Comparison of ENCODE assay signal across 34 cellular contexts in the genomic region with DNA sequence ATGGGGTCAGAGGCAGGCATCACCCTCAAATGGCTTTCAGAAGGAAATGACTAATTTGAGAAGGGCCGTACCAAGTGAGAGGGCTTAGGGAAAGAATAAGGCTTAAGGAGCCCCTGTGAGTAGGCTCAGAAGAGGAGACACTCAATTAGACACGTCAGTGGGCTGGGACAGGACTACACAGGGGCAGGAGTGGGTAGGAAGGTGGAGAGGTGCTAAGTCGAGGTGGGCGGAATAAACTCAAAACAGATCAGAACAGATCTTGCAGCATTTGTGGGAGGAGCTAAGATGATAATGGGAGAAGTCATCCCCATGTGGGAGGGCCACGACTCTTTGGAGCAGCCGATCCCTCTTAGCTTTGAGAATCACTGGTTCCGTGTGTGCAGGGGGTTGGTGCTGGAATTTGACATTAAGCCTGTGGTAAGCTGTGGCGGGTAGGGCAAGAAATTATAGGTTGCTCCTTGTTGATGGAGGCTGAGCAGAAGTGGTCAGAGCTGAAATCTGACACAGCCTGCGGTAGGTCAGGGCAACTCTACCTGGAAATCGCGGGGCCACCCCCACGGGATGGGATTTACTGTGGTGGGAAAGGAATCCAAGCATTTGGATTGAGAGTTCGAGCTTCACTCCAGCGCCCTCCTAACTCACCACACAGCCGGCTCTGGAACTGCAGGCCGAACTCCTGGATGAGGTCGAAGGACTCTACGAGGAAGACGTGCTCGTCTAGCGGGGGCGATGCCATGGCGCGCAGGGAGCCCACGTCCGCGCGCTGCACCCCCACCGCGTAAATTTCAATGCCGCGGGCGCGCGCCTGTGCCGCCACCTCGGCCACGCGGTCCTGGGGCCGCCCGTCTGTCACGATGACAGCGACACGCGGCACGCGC. TPM values are rescaled to one million over a fixed set of nuclear protein-coding genes. Genes with fewer than 3 reads are reported as not detected.
DNase-seq lines count a peak whose midpoint lies in the region; ATAC-seq, FAIRE-seq and TF ChIP-seq lines count a peak whose summit lies in the region.
"Had no signal": no experiment of that assay in that cellular context is flagged by ENCODE, and none has a peak within 500 bp of the region (broad histone marks: within the 10 kb centered on the region; RNA-seq: fewer than 3 reads in every experiment).

No MANE protein-coding gene starts in this region.

- no peaks in the 10 kb centered on the region for H3K79me1 ChIP-seq in IMR-90 (ENCODE audit: low read depth in 1 of 2, low read length in 2 of 2)

- TF ChIP-seq POLR2A in IMR-90 (IDR thresholded peaks at IDR 0.05; ENCODE audit: low read depth, low read length) (no peak), lower leg skin (IDR thresholded peaks at IDR 0.05) (no peak)

- H3K9ac ChIP-seq in IMR-90 (ENCODE audit: low read depth, low read length), result no peak overlapping the region
- no peak overlapping the region for H3K9ac ChIP-seq in astrocyte (ENCODE audit: low read length)
- H3K9ac ChIP-seq: GM23248 had no signal

- TF ChIP-seq CTCF in IMR-90 (conservative IDR thresholded peaks at IDR 0.05; ENCODE audit: low read depth, low read length), result no peak
- TF ChIP-seq CTCF in astrocyte (IDR thresholded peaks at IDR 0.05; ENCODE audit: insufficient read depth, low read depth, low read length), result no peak
- no peak for TF ChIP-seq CTCF in lower leg skin (IDR thresholded peaks at IDR 0.05)

- intact Hi-C loops in activated CD4-positive, alpha-beta T cell treated with anti-CD3 and anti-CD28 coated beads, Interleukin-2, amount 10 ng/mL, durations not matched to agents 24 days and 14 days (cut with micrococcal nuclease), result loop anchor here (5.0 kb wide), 1 partner anchor 448 kb away; no protein-coding TSS in a partner anchor
- intact Hi-C loops in IMR-90 (cut with micrococcal nuclease), result no loop called here
- intact Hi-C loops in lower leg skin (cut with DNase I; ENCODE audit: low total_unique reads), result no loop called here

- H2BK5ac ChIP-seq in IMR-90 (ENCODE audit: low read depth, low read length, poor library complexity, severe bottlenecking), result no peak overlapping the region

- H3K27me3 ChIP-seq in IMR-90 (ENCODE audit: control insufficient read depth, insufficient read depth, low read length) (peaks cover 55% of the 10 kb centered on the region), astrocyte (ENCODE audit: insufficient read depth, low read length) (peaks cover 34% of the 10 kb centered on the region)

- no peak overlapping the region for H3K23ac ChIP-seq in IMR-90 (ENCODE audit: low read depth, low read length)

- peak overlapping the region; percentile 18 for H3K4me3 Mint-ChIP-seq in activated CD4-positive, alpha-beta T cell treated with anti-CD3 and anti-CD28 coated beads, Interleukin-2, amount 10 ng/mL, durations not matched to agents 24 days and 14 days
- no peak overlapping the region for H3K4me3 Mint-ChIP-seq in astrocyte (ENCODE audit: unreplicated experiment)
- H3K4me3 Mint-ChIP-seq: activated naive CD8-positive, alpha-beta T cell; CD4-positive, alpha-beta memory T cell; neural crest cell had no signal

- H3K4me2 ChIP-seq in IMR-90 (ENCODE audit: low read depth, low read length), result no peak overlapping the region
- H3K4me2 ChIP-seq in astrocyte (ENCODE audit: low read length), result peak overlapping the region; percentile 11

- H3K27me3 Mint-ChIP-seq in activated CD4-positive, alpha-beta T cell treated with anti-CD3 and anti-CD28 coated beads, Interleukin-2, amount 10 ng/mL, durations not matched to agents 24 days and 14 days, result peaks cover 15% of the 10 kb centered on the region
- peaks cover 13% of the 10 kb centered on the region for H3K27me3 Mint-ChIP-seq in astrocyte (ENCODE audit: low read depth, unreplicated experiment)

- peaks cover 31% of the 10 kb centered on the region for H3K4me1 Mint-ChIP-seq in activated CD4-positive, alpha-beta T cell treated with anti-CD3 and anti-CD28 coated beads, Interleukin-2, amount 10 ng/mL, durations not matched to agents 24 days and 14 days
- peaks cover 4% of the 10 kb centered on the region for H3K4me1 Mint-ChIP-seq in astrocyte (ENCODE audit: low read depth, unreplicated experiment)
- H3K4me1 Mint-ChIP-seq: neural crest cell had no signal

- POLR2A ChIA-PET in IMR-90 (lab: Charles Lee; ENCODE audit: unreplicated experiment), result no interaction called here

- WGBS in IMR-90 (ENCODE audit: extremely low coverage in 2 of 2, insufficient read length in 1 of 2), 2 experiments, result 51% methylated on average over 26 of the region's 47 CpGs; no CpG with 5 or more reads in 1 of the 2 experiments
- 81 to 86% methylated on average over 46 of the region's 47 CpGs for WGBS in lower leg skin, 2 donors

- no peak overlapping the region for H3K14ac ChIP-seq in IMR-90 (replicated peaks; ENCODE audit: low read depth, low read length)

- H3K9me1 ChIP-seq in IMR-90 (ENCODE audit: insufficient read depth, low read length), result no peaks in the 10 kb centered on the region

- dilution Hi-C loops in IMR-90 (cut with HindIII; ENCODE audit: low sequenced_read_pairs, unreplicated experiment), result no loop called here

- no peak overlapping the region for H3K18ac ChIP-seq in IMR-90 (ENCODE audit: low read depth, low read length)

- in situ Hi-C loops in IMR-90 (cut with MboI; ENCODE audit: low sequenced_read_pairs), result no loop called here

- H3K9me3 Mint-ChIP-seq in activated CD4-positive, alpha-beta T cell treated with anti-CD3 and anti-CD28 coated beads, Interleukin-2, amount 10 ng/mL, durations not matched to agents 24 days and 14 days, result no peaks in the 10 kb centered on the region
- no peaks in the 10 kb centered on the region for H3K9me3 Mint-ChIP-seq in astrocyte (ENCODE audit: unreplicated experiment)
- H3K9me3 Mint-ChIP-seq: neural crest cell had no signal

- H4K8ac ChIP-seq in IMR-90 (ENCODE audit: low read depth in 2 of 2, low read length in 2 of 2), result no peak overlapping the region

- H3K4me3 ChIP-seq in IMR-90 (ENCODE audit: insufficient read depth, low read depth, low read length) (no peak overlapping the region), astrocyte (ENCODE audit: insufficient read depth, low read depth, low read length) (no peak overlapping the region), lower leg skin (ENCODE audit: low read depth, poor library complexity, severe bottlenecking) (no peak overlapping the region)
- H3K4me3 ChIP-seq: esophagus muscularis mucosa, GM23248, heart right ventricle, SK-N-MC, thoracic aorta had no signal

- no peak for ATAC-seq in IMR-90 (ENCODE audit: low read depth)
- ATAC-seq: heart right ventricle, sciatic nerve had no signal

- H4K20me1 ChIP-seq in IMR-90 (ENCODE audit: insufficient read depth, low read length) (no peaks in the 10 kb centered on the region), astrocyte (ENCODE audit: insufficient read depth, low read length) (no peaks in the 10 kb centered on the region)

- no TSS peak for BruUV-seq in IMR-90 (replicated peaks; lab: Mats Ljungman, UMichigan)

- peaks cover 5% of the 10 kb centered on the region for H3K36me3 Mint-ChIP-seq in activated CD4-positive, alpha-beta T cell treated with anti-CD3 and anti-CD28 coated beads, Interleukin-2, amount 10 ng/mL, durations not matched to agents 24 days and 14 days (ENCODE audit: low read depth)
- H3K36me3 Mint-ChIP-seq in astrocyte (ENCODE audit: low read depth, unreplicated experiment), result no peaks in the 10 kb centered on the region
- H3K36me3 Mint-ChIP-seq: activated naive CD8-positive, alpha-beta T cell; CD4-positive, alpha-beta memory T cell had no signal

- H2AK5ac ChIP-seq in IMR-90 (ENCODE audit: low read depth, low read length), result no peak overlapping the region

- H3K36me3 ChIP-seq in IMR-90 (ENCODE audit: control insufficient read depth, insufficient read depth, low read length) (no peaks in the 10 kb centered on the region), astrocyte (ENCODE audit: insufficient read depth, low read length) (no peaks in the 10 kb centered on the region)
- H3K36me3 ChIP-seq: esophagus muscularis mucosa, heart right ventricle, thoracic aorta had no signal

- H2BK20ac ChIP-seq in IMR-90 (ENCODE audit: low read depth, low read length), result no peak overlapping the region

- H2BK120ac ChIP-seq in IMR-90 (ENCODE audit: low read depth, low read length), result no peak overlapping the region

- peaks cover 2% of the 10 kb centered on the region; the same call in 1 of the 2 replicates for H3K4me1 ChIP-seq in IMR-90 (ENCODE audit: control insufficient read depth, insufficient read depth, low read length)
- no peaks in the 10 kb centered on the region for H3K4me1 ChIP-seq in astrocyte (ENCODE audit: insufficient read depth, low read length)

- no peaks in the 10 kb centered on the region for H3K9me3 ChIP-seq in IMR-90 (ENCODE audit: control insufficient read depth, insufficient read depth, low read length)
- no peaks in the 10 kb centered on the region for H3K9me3 ChIP-seq in astrocyte (ENCODE audit: insufficient read depth, low read depth, low read length)
- H3K9me3 ChIP-seq: esophagus muscularis mucosa, heart right ventricle, thoracic aorta had no signal

- H4K5ac ChIP-seq in IMR-90 (ENCODE audit: low read depth, low read length), result no peak overlapping the region

- H2AFZ ChIP-seq in IMR-90 (replicated peaks; ENCODE audit: low read length, poor library complexity), result peak overlapping the region; percentile 19
- peak overlapping the region; percentile 10 for H2AFZ ChIP-seq in astrocyte (ENCODE audit: low read depth, low read length)
- H2AFZ ChIP-seq: GM23248 had no signal

- H3K79me2 ChIP-seq in astrocyte (ENCODE audit: insufficient read depth, low read length), result no peaks in the 10 kb centered on the region

- H3K27ac ChIP-seq in IMR-90 (ENCODE audit: insufficient read depth, low read length) (no peak overlapping the region), astrocyte (ENCODE audit: low read depth, low read length) (no peak overlapping the region)
- H3K27ac ChIP-seq: esophagus muscularis mucosa, GM23248, heart right ventricle, RWPE1, SK-N-MC, thoracic aorta had no signal

- TF ChIP-seq RAD21 in IMR-90 (IDR thresholded peaks at IDR 0.05; ENCODE audit: low read length), result no peak

- H3K27ac Mint-ChIP-seq in activated CD4-positive, alpha-beta T cell treated with anti-CD3 and anti-CD28 coated beads, Interleukin-2, amount 10 ng/mL, durations not matched to agents 24 days and 14 days, result peak overlapping the region; percentile 60
- no peak overlapping the region for H3K27ac Mint-ChIP-seq in astrocyte (ENCODE audit: unreplicated experiment)
- H3K27ac Mint-ChIP-seq: activated naive CD8-positive, alpha-beta T cell had no signal

- no peak overlapping the region for H3K4ac ChIP-seq in IMR-90 (ENCODE audit: low read depth, low read length)

- CTCF ChIA-PET in IMR-90 (lab: Yijun Ruan, JAX), result interaction anchor here (1.1 to 2.7 kb wide), 3 partner anchors 9 to 467 kb away, joined by 3 to 11 read pairs (median 4); no protein-coding TSS in a partner anchor

- H2BK15ac ChIP-seq in IMR-90 (ENCODE audit: low read depth, low read length), result no peak overlapping the region

- no peak overlapping the region for H3K56ac ChIP-seq in IMR-90 (ENCODE audit: extremely low read depth, insufficient read depth, low read length)

- H4K91ac ChIP-seq in IMR-90 (ENCODE audit: insufficient read depth, low read depth, low read length), result no peak overlapping the region

- no peak for FAIRE-seq in astrocyte (lab: Jason Lieb, UNC)
- FAIRE-seq: GM12891, TTC549 had no signal

- peak overlapping the region; percentile 26 for H2AK9ac ChIP-seq in IMR-90 (replicated peaks; ENCODE audit: low read depth, low read length, poor library complexity)

- DNase-seq in activated CD4-positive, alpha-beta T cell treated with anti-CD3 and anti-CD28 coated beads, Interleukin-2, amount 10 ng/mL, durations not matched to agents 24 days and 14 days, result no peak
- DNase-seq in activated CD4-positive, alpha-beta T cell treated with anti-CD3 and anti-CD28 coated beads, Interleukin-2, amount 50 U/mL, for 4 hours, result no peak
- no peak for DNase-seq in IMR-90
- DNase-seq in astrocyte (ENCODE audit: low read depth), result no peak
- peak; percentile 18 for DNase-seq in putamen (ENCODE audit: low spot score)
- DNase-seq in NCI-H1694 (lab: John Stamatoyannopoulos, UW), result no peak
- DNase-seq in lower leg skin (ENCODE audit: low spot score in 2 of 2), result no peak
- DNase-seq in NCI-H2196 treated with DMSO at 0.1 percent for 48 hours (lab: John Stamatoyannopoulos, UW; ENCODE audit: unreplicated experiment), result no peak
- DNase-seq: 8988T; activated CD4-positive, CD25-positive, alpha-beta regulatory T cell treated with anti-CD3 and anti-CD28 coated beads, Interleukin-2, amount 50 U/mL, for 72 hours; CD4-positive, alpha-beta memory T cell; EL; foreskin melanocyte; GM23248; heart right ventricle; mammary epithelial cell; NCI-H1105 treated with DMSO at 0.1 percent for 48 hours; NCI-H2029 treated with DMSO at 0.1 percent for 48 hours; NCI-H345; NCI-H748 treated with DMSO at 0.1 percent for 48 hours; posterior cingulate gyrus; stimulated activated CD4-positive, alpha-beta T cell treated with anti-CD3 and anti-CD28 coated beads, Interleukin-4, amount 100 ng/mL, for 4 hours; stimulated activated naive CD4-positive, alpha-beta T cell had no signal

RNA-seq across cellular contexts. Expression of a gene that starts 2.8 kb away (rescaled TPM):
- total RNA-seq in activated CD4-positive, alpha-beta T cell treated with anti-CD3 and anti-CD28 coated beads, Interleukin-2, amount 10 ng/mL, durations not matched to agents 24 days and 14 days, result not detected in 2 replicates
- total RNA-seq in IMR-90 (2012; rRNA removed) (not detected in 2 replicates), astrocyte (not detected in 2 replicates), lower leg skin (not detected)
- not detected in 2 replicates for polyA plus RNA-seq in IMR-90 (2012; rRNA removed)
- not detected in 2 replicates for polyA plus RNA-seq in IMR-90 (2012; cell fraction: cytosol; rRNA removed)
- polyA plus RNA-seq in IMR-90 (2012; cell fraction: nucleus; rRNA removed; ENCODE audit: low replicate concordance), result not detected in 2 replicates
- total RNA-seq: CD4-positive, alpha-beta memory T cell; esophagus muscularis mucosa; GM23248; heart right ventricle; M059J; mammary epithelial cell; neural crest cell; sciatic nerve; T-helper 1 cell treated with Interleukin-12 subunit alpha and Interleukin-12 subunit beta and Interleukin-4 antibody, amounts not matched to agents 30 ng/mL and 1 ng/mL, for 36 hours; thoracic aorta had no signal
- polyA plus RNA-seq: CD4-positive, alpha-beta memory T cell; GM23248; mammary epithelial cell had no signal

RNA-seq across cellular contexts. Expression of a gene that starts 4.3 kb away (rescaled TPM):
- 1.2 and 1.5 TPM in 2 replicates for total RNA-seq in activated CD4-positive, alpha-beta T cell treated with anti-CD3 and anti-CD28 coated beads, Interleukin-2, amount 10 ng/mL, durations not matched to agents 24 days and 14 days
- total RNA-seq in IMR-90 (2012; rRNA removed) (not detected in 2 replicates), astrocyte (0.19 and 0.20 TPM in 2 replicates), lower leg skin (1 to 10 TPM in 2 of 4 donors, under 1 TPM in 2; 0.61 to 4.5 (median 1.8) TPM)
- polyA plus RNA-seq in IMR-90 (2012; rRNA removed), result 0.12 and 0.13 TPM in 2 replicates
- 0.11 and 0.16 TPM in 2 replicates for polyA plus RNA-seq in IMR-90 (2012; cell fraction: cytosol; rRNA removed)
- 0.37 and 1.2 TPM in 2 replicates for polyA plus RNA-seq in IMR-90 (2012; cell fraction: nucleus; rRNA removed; ENCODE audit: low replicate concordance)
- total RNA-seq: CD4-positive, alpha-beta memory T cell; GM23248; M059J; neural crest cell had no signal
- polyA plus RNA-seq: CD4-positive, alpha-beta memory T cell; GM23248 had no signal

RNA-seq across cellular contexts. Expression of a gene that starts 44.4 kb away (rescaled TPM):
- 177 and 185 TPM in 2 replicates for total RNA-seq in activated CD4-positive, alpha-beta T cell treated with anti-CD3 and anti-CD28 coated beads, Interleukin-2, amount 10 ng/mL, durations not matched to agents 24 days and 14 days
- total RNA-seq in IMR-90 (2012; rRNA removed) (265 and 275 TPM in 2 replicates), astrocyte (125 and 135 TPM in 2 replicates), lower leg skin (100 to 1,000 TPM; 226 to 317 (median 278) TPM)
- polyA plus RNA-seq in IMR-90 (2012; rRNA removed), result 181 and 203 TPM in 2 replicates
- polyA plus RNA-seq in IMR-90 (2012; cell fraction: cytosol; rRNA removed), result 183 and 191 TPM in 2 replicates
- polyA plus RNA-seq in IMR-90 (2012; cell fraction: nucleus; rRNA removed; ENCODE audit: low replicate concordance), result 58.2 and 85.3 TPM in 2 replicates

RNA-seq across cellular contexts. Expression of a gene that starts 49.5 kb away (rescaled TPM):
- total RNA-seq in activated CD4-positive, alpha-beta T cell treated with anti-CD3 and anti-CD28 coated beads, Interleukin-2, amount 10 ng/mL, durations not matched to agents 24 days and 14 days, result not detected in 2 replicates
- not detected in 2 replicates for total RNA-seq in IMR-90 (2012; rRNA removed)
- polyA plus RNA-seq in IMR-90 (2012; rRNA removed), result not detected in 2 replicates
- not detected in 2 replicates for polyA plus RNA-seq in IMR-90 (2012; cell fraction: cytosol; rRNA removed)
- polyA plus RNA-seq in IMR-90 (2012; cell fraction: nucleus; rRNA removed; ENCODE audit: low replicate concordance), result not detected in 2 replicates
- 0.41 TPM in 1 of 2 replicates, not detected in the other for total RNA-seq in astrocyte
- total RNA-seq in lower leg skin, result 100 to 1,000 TPM; 206 to 584 (median 292) TPM
- total RNA-seq: CD4-positive, alpha-beta memory T cell; neural crest cell had no signal
- polyA plus RNA-seq: CD4-positive, alpha-beta memory T cell had no signal

RNA-seq across cellular contexts. Expression of a gene that starts 59.1 kb away (rescaled TPM):
- 24.4 and 26.2 TPM in 2 replicates for total RNA-seq in activated CD4-positive, alpha-beta T cell treated with anti-CD3 and anti-CD28 coated beads, Interleukin-2, amount 10 ng/mL, durations not matched to agents 24 days and 14 days
- 12.9 and 16.7 TPM in 2 replicates for total RNA-seq in IMR-90 (2012; rRNA removed)
- polyA plus RNA-seq in IMR-90 (2012; rRNA removed), result 24.6 and 29.2 TPM in 2 replicates
- 35.1 and 52.6 TPM in 2 replicates for polyA plus RNA-seq in IMR-90 (2012; cell fraction: cytosol; rRNA removed)
- polyA plus RNA-seq in IMR-90 (2012; cell fraction: nucleus; rRNA removed; ENCODE audit: low replicate concordance), result 10.9 and 29.3 TPM in 2 replicates
- total RNA-seq in astrocyte, result 20.4 and 25.2 TPM in 2 replicates
- total RNA-seq in lower leg skin, result 10 to 100 TPM; 27.3 to 46.6 (median 36.0) TPM
